Comparison of ENCODE assay signal across 20 cellular contexts in genomic region chr9:35636135-35636876, GRCh38. TPM values are rescaled to one million over a fixed set of nuclear protein-coding genes. Genes with fewer than 3 reads are reported as not detected.
DNase-seq lines count a peak whose midpoint lies in the region; ATAC-seq and TF ChIP-seq lines count a peak whose summit lies in the region.
"Had no signal": no experiment of that assay in that cellular context is flagged by ENCODE, and none has a peak within 500 bp of the region (broad histone marks: within the 10 kb centered on the region; RNA-seq: fewer than 3 reads in every experiment).

No MANE protein-coding gene starts in this region.

- H3K36me3 Mint-ChIP-seq in CD8-positive, alpha-beta memory T cell: peaks cover 4 to 11% (median 8%) of the 10 kb centered on the region in 3 donors
- peaks cover 10% of the 10 kb centered on the region for H3K36me3 Mint-ChIP-seq in activated T-helper 17 cell treated with anti-CD3 and anti-CD28 coated beads, Interleukin-2, amount 50 U/mL, for 72 hours (ENCODE audit: low read depth)
- peaks cover 3 to 23% (median 8%) of the 10 kb centered on the region in 5 donors for H3K36me3 Mint-ChIP-seq in naive thymus-derived CD4-positive, alpha-beta T cell

- peak overlapping the region; percentile 30 for H3K4me3 ChIP-seq in BLaER1
- H3K4me3 ChIP-seq in CD8-positive, alpha-beta memory T cell (ENCODE audit: low read length): no peak overlapping the region
- H3K4me3 ChIP-seq in naive thymus-derived CD4-positive, alpha-beta T cell (ENCODE audit: low read length): no peak overlapping the region
- H3K4me3 ChIP-seq in mammary epithelial cell (replicated peaks in 1 of 3; ENCODE audit: insufficient read depth in 1 of 3, low read depth in 2 of 3, low read length in 3 of 3): no peak overlapping the region
- H3K4me3 ChIP-seq: GM23248, prostate gland, vagina had no signal

- peaks cover 12% of the 10 kb centered on the region for H3K9me3 ChIP-seq in BLaER1
- H3K9me3 ChIP-seq in CD8-positive, alpha-beta memory T cell (ENCODE audit: low read length): no peaks in the 10 kb centered on the region
- H3K9me3 ChIP-seq in naive thymus-derived CD4-positive, alpha-beta T cell (ENCODE audit: control insufficient read depth in 2 of 3, low read length in 3 of 3): no peaks in the 10 kb centered on the region
- no peaks in the 10 kb centered on the region for H3K9me3 ChIP-seq in mammary epithelial cell (replicated peaks; ENCODE audit: insufficient read depth, low read length)
- H3K9me3 ChIP-seq: prostate gland, vagina had no signal

- in situ Hi-C loops in mammary epithelial cell (cut with MboI; ENCODE audit: low sequenced_read_pairs in 2 of 2): no loop called here

- H4K20me1 ChIP-seq in BLaER1: no peaks in the 10 kb centered on the region
- H4K20me1 ChIP-seq in mammary epithelial cell (ENCODE audit: insufficient read depth, low read length): no peaks in the 10 kb centered on the region

- H3K4me3 Mint-ChIP-seq in CD8-positive, alpha-beta memory T cell: peak overlapping the region; percentile 3 to 69 (median 36)
- H3K4me3 Mint-ChIP-seq in activated T-helper 17 cell treated with anti-CD3 and anti-CD28 coated beads, Interleukin-2, amount 50 U/mL, for 72 hours: peak overlapping the region; percentile 28
- peak overlapping the region in 2 of 10 donors; percentile 20 to 37 for H3K4me3 Mint-ChIP-seq in naive thymus-derived CD4-positive, alpha-beta T cell
- H3K4me3 Mint-ChIP-seq: T-helper 1 cell treated with Interleukin-12 subunit alpha and Interleukin-12 subunit beta and Interleukin-4 antibody, amounts not matched to agents 30 μg/mL and 1 μg/mL, for 36 hours had no signal

- H3K27ac Mint-ChIP-seq in CD8-positive, alpha-beta memory T cell: peak overlapping the region; percentile 79 to 97 (median 91)
- H3K27ac Mint-ChIP-seq in activated T-helper 17 cell treated with anti-CD3 and anti-CD28 coated beads, Interleukin-2, amount 50 U/mL, for 72 hours: peak overlapping the region; percentile 9
- peak overlapping the region in 6 of 9 donors; percentile 21 to 90 (median 62) for H3K27ac Mint-ChIP-seq in naive thymus-derived CD4-positive, alpha-beta T cell
- H3K27ac Mint-ChIP-seq: T-helper 1 cell treated with Interleukin-12 subunit alpha and Interleukin-12 subunit beta and Interleukin-4 antibody, amounts not matched to agents 30 μg/mL and 1 μg/mL, for 36 hours had no signal

- no peak for TF ChIP-seq CTCF in mammary epithelial cell (conservative IDR thresholded peaks at IDR 0.05 in 1 of 2, IDR thresholded peaks at IDR 0.05 in 1 of 2; ENCODE audit: extremely low read depth in 1 of 2, insufficient read depth in 1 of 2, low read depth in 1 of 2, low read length in 2 of 2)

- H2AFZ ChIP-seq in mammary epithelial cell (ENCODE audit: low read depth, low read length): no peak overlapping the region
- H2AFZ ChIP-seq: GM23248 had no signal

- H3K27me3 ChIP-seq in BLaER1 (no peaks in the 10 kb centered on the region), mammary epithelial cell (ENCODE audit: insufficient read depth, low read length) (no peaks in the 10 kb centered on the region)
- H3K27me3 ChIP-seq in CD8-positive, alpha-beta memory T cell (ENCODE audit: insufficient read depth, low read length, poor library complexity, severe bottlenecking): no peaks in the 10 kb centered on the region
- no peaks in the 10 kb centered on the region for H3K27me3 ChIP-seq in naive thymus-derived CD4-positive, alpha-beta T cell (ENCODE audit: control insufficient read depth in 2 of 2, insufficient read depth in 2 of 2, low read length in 2 of 2)
- H3K27me3 ChIP-seq: vagina had no signal

- peak overlapping the region; percentile 82 for H3K9ac ChIP-seq in BLaER1
- H3K9ac ChIP-seq in mammary epithelial cell (ENCODE audit: insufficient read depth, low read length): no peak overlapping the region
- H3K9ac ChIP-seq: GM23248 had no signal

- no peaks in the 10 kb centered on the region for H3K27me3 Mint-ChIP-seq in CD8-positive, alpha-beta memory T cell
- no peaks in the 10 kb centered on the region for H3K27me3 Mint-ChIP-seq in activated T-helper 17 cell treated with anti-CD3 and anti-CD28 coated beads, Interleukin-2, amount 50 U/mL, for 72 hours
- H3K27me3 Mint-ChIP-seq in naive thymus-derived CD4-positive, alpha-beta T cell: no peaks in the 10 kb centered on the region

- DNase-seq in CD8-positive, alpha-beta memory T cell: no peak
- no peak for DNase-seq in naive thymus-derived CD4-positive, alpha-beta T cell
- DNase-seq in GM03348 (ENCODE audit: low spot score): no peak
- no peak for DNase-seq in amygdala (lab: John Stamatoyannopoulos, UW)
- no peak for DNase-seq in mammary epithelial cell
- DNase-seq: activated CD4-positive, alpha-beta T cell treated with anti-CD3 and anti-CD28 coated beads, Interleukin-2, amount 50 U/mL, for 1 hour; activated naive CD4-positive, alpha-beta T cell treated with Interleukin-2 at 50 U/mL for 16 hours; C1 segment of cervical spinal cord; central memory CD4-positive, alpha-beta T cell; GM23248; NCI-H2227 treated with DMSO at 0.1 percent for 48 hours; stimulated activated CD4-positive, alpha-beta T cell treated with anti-CD3 and anti-CD28 coated beads, Interleukin-1b, Interleukin-23, amount 100 ng/mL, for 48 hours had no signal

- H3K9me3 Mint-ChIP-seq in CD8-positive, alpha-beta memory T cell: no peaks in the 10 kb centered on the region
- H3K9me3 Mint-ChIP-seq in activated T-helper 17 cell treated with anti-CD3 and anti-CD28 coated beads, Interleukin-2, amount 50 U/mL, for 72 hours: peaks cover 4% of the 10 kb centered on the region
- peaks cover 0 to 5% (median 0%) of the 10 kb centered on the region in 11 donors for H3K9me3 Mint-ChIP-seq in naive thymus-derived CD4-positive, alpha-beta T cell

- intact Hi-C loops in naive thymus-derived CD4-positive, alpha-beta T cell (cut with micrococcal nuclease): no loop called here
- intact Hi-C loops in mammary epithelial cell (cut with micrococcal nuclease): no loop called here

- dilution Hi-C loops in mammary epithelial cell (cut with HindIII; ENCODE audit: low sequenced_read_pairs): no loop called here

- peaks cover 50 to 64% (median 55%) of the 10 kb centered on the region in 3 donors for H3K4me1 Mint-ChIP-seq in CD8-positive, alpha-beta memory T cell
- peaks cover 20% of the 10 kb centered on the region for H3K4me1 Mint-ChIP-seq in activated T-helper 17 cell treated with anti-CD3 and anti-CD28 coated beads, Interleukin-2, amount 50 U/mL, for 72 hours
- H3K4me1 Mint-ChIP-seq in naive thymus-derived CD4-positive, alpha-beta T cell: peaks cover 38 to 64% (median 53%) of the 10 kb centered on the region in 7 donors

- H3K27ac ChIP-seq in BLaER1 (peak overlapping the region; percentile 97), mammary epithelial cell (ENCODE audit: insufficient read depth, low read depth, low read length) (no peak overlapping the region)
- no peak overlapping the region for H3K27ac ChIP-seq in CD8-positive, alpha-beta memory T cell (ENCODE audit: low read depth, low read length)
- H3K27ac ChIP-seq in naive thymus-derived CD4-positive, alpha-beta T cell (ENCODE audit: low read depth, low read length): no peak overlapping the region
- H3K27ac ChIP-seq: GM23248, prostate gland, vagina had no signal

- H3K4me1 ChIP-seq in BLaER1: peaks cover 90% of the 10 kb centered on the region
- peaks cover 33% of the 10 kb centered on the region for H3K4me1 ChIP-seq in CD8-positive, alpha-beta memory T cell (ENCODE audit: insufficient read depth, low read length)
- peaks cover 19 to 35% of the 10 kb centered on the region in 2 donors for H3K4me1 ChIP-seq in naive thymus-derived CD4-positive, alpha-beta T cell (ENCODE audit: control insufficient read depth in 2 of 2, insufficient read depth in 2 of 2, low read length in 2 of 2)
- no peaks in the 10 kb centered on the region for H3K4me1 ChIP-seq in mammary epithelial cell (ENCODE audit: insufficient read depth, low read length)
- H3K4me1 ChIP-seq: prostate gland, vagina had no signal

- H3K36me3 ChIP-seq in BLaER1: peaks cover 12% of the 10 kb centered on the region
- H3K36me3 ChIP-seq in CD8-positive, alpha-beta memory T cell (ENCODE audit: insufficient read depth, low read length): no peaks in the 10 kb centered on the region
- H3K36me3 ChIP-seq in naive thymus-derived CD4-positive, alpha-beta T cell (ENCODE audit: control insufficient read depth in 2 of 3, insufficient read depth in 3 of 3, low read length in 3 of 3): no peaks in the 10 kb centered on the region
- no peaks in the 10 kb centered on the region for H3K36me3 ChIP-seq in mammary epithelial cell (ENCODE audit: insufficient read depth, low read length)
- H3K36me3 ChIP-seq: prostate gland, vagina had no signal

- 89% methylated on average over 9 of the region's 9 CpGs for WGBS in mammary epithelial cell (ENCODE audit: low coverage, missing lambda C conversion rate)

- POLR2A ChIA-PET in CD8-positive, alpha-beta memory T cell (lab: Charles Lee): no interaction called here
- POLR2A ChIA-PET in naive thymus-derived CD4-positive, alpha-beta T cell (lab: Charles Lee): interaction anchor here (1.0 to 1.4 kb wide), 3 partner anchors 17 to 54 kb away, joined by 3 to 5 read pairs (median 3); partner anchors contain the start of gene TPM2

- CTCF ChIA-PET in CD8-positive, alpha-beta memory T cell (lab: Charles Lee): interaction anchor here (0.8 to 1.3 kb wide), 2 partner anchors 11 to 25 kb away, joined by 4 read pairs; no protein-coding TSS in a partner anchor
- CTCF ChIA-PET in naive thymus-derived CD4-positive, alpha-beta T cell (lab: Charles Lee): interaction anchor here (1.2 kb wide), 1 partner anchor 22 kb away, joined by 3 read pairs; the partner anchor contains the start of gene CCDC107
- CTCF ChIA-PET in mammary epithelial cell (lab: Charles Lee; ENCODE audit: low non-redundant PET): no interaction called here

- H3K4me2 ChIP-seq in BLaER1: peak overlapping the region; percentile 90
- H3K4me2 ChIP-seq in mammary epithelial cell (ENCODE audit: insufficient read depth, low read depth, low read length): no peak overlapping the region

- no peaks in the 10 kb centered on the region for H3K79me2 ChIP-seq in mammary epithelial cell (ENCODE audit: insufficient read depth, low read length)

- no peak for ATAC-seq in activated T-helper 17 cell treated with anti-CD3 and anti-CD28 coated beads, Interleukin-2, amount 50 U/mL, for 72 hours (replicated peaks)
- ATAC-seq in naive thymus-derived CD4-positive, alpha-beta T cell: peak; percentile 49
- ATAC-seq in GM21423 (IDR thresholded peaks at IDR 0.05; ENCODE audit: unreplicated experiment): no peak
- ATAC-seq: Panc1 had no signal

- BruUV-seq in mammary epithelial cell (replicated peaks; lab: Mats Ljungman, UMichigan): no TSS peak

RNA-seq across cellular contexts. Expression of gene SIT1, which starts 14.4 kb away (rescaled TPM):
- 10 to 100 TPM; 43.1 TPM for total RNA-seq in CD8-positive, alpha-beta memory T cell
- polyA plus RNA-seq in CD8-positive, alpha-beta memory T cell: 196 TPM
- total RNA-seq in activated T-helper 17 cell treated with anti-CD3 and anti-CD28 coated beads, Interleukin-2, amount 50 U/mL, for 72 hours: 100 to 1,000 TPM in 1 of 2 donors, 10 to 100 TPM in 1; 97.0 to 135 TPM
- total RNA-seq in naive thymus-derived CD4-positive, alpha-beta T cell: 100 to 1,000 TPM in 1 of 5 experiments, 10 to 100 TPM in 4; 16.9 to 225 (median 45.6) TPM
- 100 to 1,000 TPM in 1 of 2 donors, 10 to 100 TPM in 1; 97.4 to 162 TPM for polyA plus RNA-seq in naive thymus-derived CD4-positive, alpha-beta T cell
- not detected for total RNA-seq in mammary epithelial cell
- not detected for polyA plus RNA-seq in mammary epithelial cell
- not detected for polyA minus RNA-seq in mammary epithelial cell
- total RNA-seq: frontal cortex, GM23248 had no signal
- polyA plus RNA-seq: GM23248 had no signal

RNA-seq across cellular contexts. Expression of gene CD72, which starts 18.1 kb away (rescaled TPM):
- 1 to 10 TPM; 6.4 to 6.5 TPM for total RNA-seq in CD8-positive, alpha-beta memory T cell
- 5.1 TPM for polyA plus RNA-seq in CD8-positive, alpha-beta memory T cell
- 10 to 100 TPM in 1 of 2 donors, 1 to 10 TPM in 1; 7.5 to 43.2 TPM for total RNA-seq in activated T-helper 17 cell treated with anti-CD3 and anti-CD28 coated beads, Interleukin-2, amount 50 U/mL, for 72 hours
- total RNA-seq in naive thymus-derived CD4-positive, alpha-beta T cell: 10 to 100 TPM in 1 of 5 experiments, 1 to 10 TPM in 4; 2.7 to 12.1 (median 6.8) TPM
- polyA plus RNA-seq in naive thymus-derived CD4-positive, alpha-beta T cell: under 1 TPM; 0.40 to 0.87 TPM
- 1 to 10 TPM; 1.5 to 1.7 TPM for total RNA-seq in mammary epithelial cell
- polyA plus RNA-seq in mammary epithelial cell: 0.49 TPM
- polyA minus RNA-seq in mammary epithelial cell: not detected

RNA-seq across cellular contexts. Expression of gene RMRP, which starts 21.5 kb away (rescaled TPM):
- total RNA-seq in CD8-positive, alpha-beta memory T cell: over 10,000 TPM in 1 of 2 experiments, 1,000 to 10,000 TPM in 1; 7,718 to 11,549 TPM
- polyA plus RNA-seq in CD8-positive, alpha-beta memory T cell: not detected
- over 10,000 TPM in 1 of 2 donors, 1,000 to 10,000 TPM in 1; 5,785 to 10,768 TPM for total RNA-seq in activated T-helper 17 cell treated with anti-CD3 and anti-CD28 coated beads, Interleukin-2, amount 50 U/mL, for 72 hours
- total RNA-seq in naive thymus-derived CD4-positive, alpha-beta T cell: over 10,000 TPM in 1 of 5 experiments, 1,000 to 10,000 TPM in 4; 5,750 to 11,273 (median 9,225) TPM
- polyA plus RNA-seq in naive thymus-derived CD4-positive, alpha-beta T cell: 10 to 100 TPM in 1 of 2 donors, not detected in 1; 49.2 TPM
- over 10,000 TPM; 16,267 to 114,057 TPM for total RNA-seq in mammary epithelial cell
- 37.3 TPM for polyA plus RNA-seq in mammary epithelial cell
- 5,045 TPM for polyA minus RNA-seq in mammary epithelial cell
- polyA plus RNA-seq: GM23248 had no signal

RNA-seq across cellular contexts. Expression of gene CCDC107, which starts 21.8 kb away (rescaled TPM):
- total RNA-seq in CD8-positive, alpha-beta memory T cell: 10 to 100 TPM; 18.5 to 20.0 TPM
- 105 TPM for polyA plus RNA-seq in CD8-positive, alpha-beta memory T cell
- total RNA-seq in activated T-helper 17 cell treated with anti-CD3 and anti-CD28 coated beads, Interleukin-2, amount 50 U/mL, for 72 hours: 10 to 100 TPM; 17.5 to 19.8 TPM
- 10 to 100 TPM; 12.0 to 37.4 (median 16.4) TPM for total RNA-seq in naive thymus-derived CD4-positive, alpha-beta T cell
- polyA plus RNA-seq in naive thymus-derived CD4-positive, alpha-beta T cell: 10 to 100 TPM; 49.1 to 65.7 TPM
- 10 to 100 TPM; 16.3 TPM for total RNA-seq in mammary epithelial cell
- polyA plus RNA-seq in mammary epithelial cell: 13.4 TPM
- 2.9 TPM for polyA minus RNA-seq in mammary epithelial cell

RNA-seq across cellular contexts. Expression of gene ARHGEF39, which starts 28.7 kb away (rescaled TPM):
- total RNA-seq in CD8-positive, alpha-beta memory T cell: 10 to 100 TPM in 1 of 2 experiments, 1 to 10 TPM in 1; 7.7 to 10.7 TPM
- polyA plus RNA-seq in CD8-positive, alpha-beta memory T cell: 1.2 TPM
- 10 to 100 TPM in 1 of 2 donors, 1 to 10 TPM in 1; 9.4 to 16.1 TPM for total RNA-seq in activated T-helper 17 cell treated with anti-CD3 and anti-CD28 coated beads, Interleukin-2, amount 50 U/mL, for 72 hours
- total RNA-seq in naive thymus-derived CD4-positive, alpha-beta T cell: 10 to 100 TPM in 1 of 5 experiments, 1 to 10 TPM in 1, under 1 TPM in 1, not detected in 2; 0.11 to 10.4 (median 1.0) TPM
- under 1 TPM; 0.12 to 0.44 TPM for polyA plus RNA-seq in naive thymus-derived CD4-positive, alpha-beta T cell
- 1 to 10 TPM in 1 of 2 donors, under 1 TPM in 1; 0.33 to 5.7 TPM for total RNA-seq in mammary epithelial cell
- 9.5 TPM for polyA plus RNA-seq in mammary epithelial cell
- 7.8 TPM for polyA minus RNA-seq in mammary epithelial cell

Comparison
In these comparisons a context has a peak if more than half of its experiments do, and no peak if none do; other contexts are left out.
1. H3K27ac Mint-ChIP-seq: peak in every context shown above with its lines; median percentile 91 in CD8-positive, alpha-beta memory T cell; 62 in naive thymus-derived CD4-positive, alpha-beta T cell; 9 in activated T-helper 17 cell treated with anti-CD3 and anti-CD28 coated beads, Interleukin-2, amount 50 U/mL, for 72 hours.
2. RNA of gene SIT1, which starts 14.4 kb away (total RNA-seq): 97.0 to 135 TPM in activated T-helper 17 cell treated with anti-CD3 and anti-CD28 coated beads, Interleukin-2, amount 50 U/mL, for 72 hours, 16.9 to 225 TPM in naive thymus-derived CD4-positive, alpha-beta T cell and 43.1 TPM in CD8-positive, alpha-beta memory T cell; not detected in mammary epithelial cell; every median in the first group is over 10 times any median in the second.